1 cellular context compared by ENCODE assay signal in the genomic region with DNA sequence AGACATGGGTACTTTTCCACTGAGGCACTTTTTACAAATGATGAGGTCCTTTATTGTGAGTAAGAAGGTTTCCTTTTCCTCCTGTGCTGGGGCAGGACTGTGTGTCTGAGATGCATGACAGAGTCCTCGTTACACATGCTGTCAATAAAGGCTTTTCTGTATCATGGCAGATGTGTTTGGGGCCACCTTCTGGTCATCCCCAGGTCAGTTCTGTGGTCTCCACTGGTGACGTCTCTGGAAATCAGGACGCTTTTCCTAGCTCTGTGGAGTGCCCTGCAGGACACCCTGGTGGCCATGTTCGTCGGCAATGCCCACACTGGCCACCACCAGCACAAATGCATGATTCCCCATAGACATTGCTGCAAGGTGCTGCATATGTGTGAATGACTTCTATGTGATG.
TF ChIP-seq lines count a peak whose summit lies in the region.

No MANE protein-coding gene starts in this region.

TF ChIP-seq in A549, 52 proteins besides CTCF, POLR2A, EP300 and RAD21 (continued from another document):
- TF ChIP-seq, protein P1, sequence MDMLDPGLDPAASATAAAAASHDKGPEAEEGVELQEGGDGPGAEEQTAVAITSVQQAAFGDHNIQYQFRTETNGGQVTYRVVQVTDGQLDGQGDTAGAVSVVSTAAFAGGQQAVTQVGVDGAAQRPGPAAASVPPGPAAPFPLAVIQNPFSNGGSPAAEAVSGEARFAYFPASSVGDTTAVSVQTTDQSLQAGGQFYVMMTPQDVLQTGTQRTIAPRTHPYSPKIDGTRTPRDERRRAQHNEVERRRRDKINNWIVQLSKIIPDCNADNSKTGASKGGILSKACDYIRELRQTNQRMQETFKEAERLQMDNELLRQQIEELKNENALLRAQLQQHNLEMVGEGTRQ (IDR thresholded peaks at IDR 0.05) = no peak
- no peak for TF ChIP-seq HEYL (CRISPR knock-in tag; IDR thresholded peaks at IDR 0.05)
- no peak for TF ChIP-seq SREBF2 (IDR thresholded peaks at IDR 0.05)
